ENCODE assay signal across 1 cellular context in genomic region chr19:1266116-1266817, GRCh38.
TF ChIP-seq lines count a peak whose summit lies in the region.

No MANE protein-coding gene starts in this region.

TF ChIP-seq in WTC11, 78 proteins besides CTCF, POLR2A, EP300 and RAD21 (continued from another document):
- TF ChIP-seq, protein P1, sequence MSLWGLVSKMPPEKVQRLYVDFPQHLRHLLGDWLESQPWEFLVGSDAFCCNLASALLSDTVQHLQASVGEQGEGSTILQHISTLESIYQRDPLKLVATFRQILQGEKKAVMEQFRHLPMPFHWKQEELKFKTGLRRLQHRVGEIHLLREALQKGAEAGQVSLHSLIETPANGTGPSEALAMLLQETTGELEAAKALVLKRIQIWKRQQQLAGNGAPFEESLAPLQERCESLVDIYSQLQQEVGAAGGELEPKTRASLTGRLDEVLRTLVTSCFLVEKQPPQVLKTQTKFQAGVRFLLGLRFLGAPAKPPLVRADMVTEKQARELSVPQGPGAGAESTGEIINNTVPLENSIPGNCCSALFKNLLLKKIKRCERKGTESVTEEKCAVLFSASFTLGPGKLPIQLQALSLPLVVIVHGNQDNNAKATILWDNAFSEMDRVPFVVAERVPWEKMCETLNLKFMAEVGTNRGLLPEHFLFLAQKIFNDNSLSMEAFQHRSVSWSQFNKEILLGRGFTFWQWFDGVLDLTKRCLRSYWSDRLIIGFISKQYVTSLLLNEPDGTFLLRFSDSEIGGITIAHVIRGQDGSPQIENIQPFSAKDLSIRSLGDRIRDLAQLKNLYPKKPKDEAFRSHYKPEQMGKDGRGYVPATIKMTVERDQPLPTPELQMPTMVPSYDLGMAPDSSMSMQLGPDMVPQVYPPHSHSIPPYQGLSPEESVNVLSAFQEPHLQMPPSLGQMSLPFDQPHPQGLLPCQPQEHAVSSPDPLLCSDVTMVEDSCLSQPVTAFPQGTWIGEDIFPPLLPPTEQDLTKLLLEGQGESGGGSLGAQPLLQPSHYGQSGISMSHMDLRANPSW (CRISPR knock-in tag; conservative IDR thresholded peaks at IDR 0.05; ENCODE audit: low read depth): no peak
- TF ChIP-seq OVOL2 (CRISPR knock-in tag; IDR thresholded peaks at IDR 0.05; ENCODE audit: borderline replicate concordance) (no peak), GABPB1 (CRISPR knock-in tag; IDR thresholded peaks at IDR 0.05) (peak; percentile 48), ZNF671 (CRISPR knock-in tag; IDR thresholded peaks at IDR 0.05) (no peak), NFE2L1 (CRISPR knock-in tag; IDR thresholded peaks at IDR 0.05) (no peak), ZNF219 (CRISPR knock-in tag; IDR thresholded peaks at IDR 0.05; ENCODE audit: borderline replicate concordance) (no peak; the same call in 1 of the 2 replicates), NR2C2 (CRISPR knock-in tag; IDR thresholded peaks at IDR 0.05) (no peak), ARID4B (CRISPR knock-in tag; IDR thresholded peaks at IDR 0.05; ENCODE audit: borderline replicate concordance) (peak; percentile 25), EMX1 (CRISPR knock-in tag; IDR thresholded peaks at IDR 0.05) (no peak), SP1 (CRISPR knock-in tag; conservative IDR thresholded peaks at IDR 0.05) (peak; percentile 53; the same call in 1 of the 2 replicates), ZNF232 (CRISPR knock-in tag; IDR thresholded peaks at IDR 0.05) (no peak), HMGA2 (CRISPR knock-in tag; IDR thresholded peaks at IDR 0.05) (no peak), ZNF121 (CRISPR knock-in tag; IDR thresholded peaks at IDR 0.05) (0 out of 2 replicates have a peak, but pooled peaks have one; percentile 13)
- TF ChIP-seq, protein P2, sequence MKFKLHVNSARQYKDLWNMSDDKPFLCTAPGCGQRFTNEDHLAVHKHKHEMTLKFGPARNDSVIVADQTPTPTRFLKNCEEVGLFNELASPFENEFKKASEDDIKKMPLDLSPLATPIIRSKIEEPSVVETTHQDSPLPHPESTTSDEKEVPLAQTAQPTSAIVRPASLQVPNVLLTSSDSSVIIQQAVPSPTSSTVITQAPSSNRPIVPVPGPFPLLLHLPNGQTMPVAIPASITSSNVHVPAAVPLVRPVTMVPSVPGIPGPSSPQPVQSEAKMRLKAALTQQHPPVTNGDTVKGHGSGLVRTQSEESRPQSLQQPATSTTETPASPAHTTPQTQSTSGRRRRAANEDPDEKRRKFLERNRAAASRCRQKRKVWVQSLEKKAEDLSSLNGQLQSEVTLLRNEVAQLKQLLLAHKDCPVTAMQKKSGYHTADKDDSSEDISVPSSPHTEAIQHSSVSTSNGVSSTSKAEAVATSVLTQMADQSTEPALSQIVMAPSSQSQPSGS (CRISPR knock-in tag; IDR thresholded peaks at IDR 0.05; ENCODE audit: borderline replicate concordance, low read depth): no peak
